18 cellular contexts compared by ENCODE assay signal in the genomic region with DNA sequence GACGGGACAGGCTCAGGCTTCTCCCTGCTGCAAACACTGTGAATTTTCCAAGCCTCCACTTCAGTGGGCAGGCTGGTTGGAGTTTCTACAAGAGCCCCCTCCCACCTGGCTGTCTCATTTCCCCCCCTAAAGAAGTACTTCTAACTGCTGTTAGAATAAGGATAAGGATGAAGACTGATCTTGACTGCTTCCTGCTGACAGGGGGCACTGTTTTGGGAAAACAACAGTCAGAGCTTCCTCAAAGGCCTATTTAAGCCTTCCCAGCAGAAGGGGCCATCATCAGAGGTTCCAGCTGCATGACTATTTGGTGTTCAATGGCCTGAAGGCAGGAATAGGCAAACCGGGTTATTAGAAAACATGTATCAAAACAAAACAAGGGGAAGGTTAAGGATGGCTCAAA.
"Had no signal": no experiment of that assay in that cellular context is flagged by ENCODE, and none has a peak within 500 bp of the region (broad histone marks: within the 10 kb centered on the region; RNA-seq: fewer than 3 reads in every experiment).

No MANE protein-coding gene starts in this region.

- H3K4me3 Mint-ChIP-seq: activated CD4-positive, alpha-beta T cell treated with anti-CD3 and anti-CD28 coated beads, Interleukin-2, amount 10 ng/mL, durations not matched to agents 7 days and 5 days; mesothelial cell of epicardium; neural crest cell; stimulated activated memory B cell treated with anti-CD40 and anti-IgM and Interleukin-4, amounts not matched to agents 10 μg/mL and 1 μg/mL and 100 μg/mL, for 72 hours had no signal

- H3K27me3 Mint-ChIP-seq: activated CD4-positive, alpha-beta T cell treated with anti-CD3 and anti-CD28 coated beads, Interleukin-2, amount 10 ng/mL, durations not matched to agents 7 days and 5 days; stimulated activated memory B cell treated with anti-CD40 and anti-IgM and Interleukin-4, amounts not matched to agents 10 μg/mL and 1 μg/mL and 100 μg/mL, for 72 hours had no signal

- ATAC-seq: gastroesophageal sphincter; stimulated activated memory B cell treated with anti-CD40 and anti-IgM and Interleukin-4, amounts not matched to agents 10 μg/mL and 1 μg/mL and 100 μg/mL, for 72 hours had no signal

- H3K36me3 ChIP-seq: adrenal gland, gastroesophageal sphincter, right atrium auricular region, tibial nerve had no signal

- H3K4me1 ChIP-seq: adrenal gland, gastroesophageal sphincter, right atrium auricular region, tibial nerve had no signal

- DNase-seq: activated CD4-positive, alpha-beta T cell treated with anti-CD3 and anti-CD28 coated beads, Interleukin-2, amount 10 ng/mL, durations not matched to agents 7 days and 5 days; activated naive CD4-positive, alpha-beta T cell treated with anti-CD3 and anti-CD28 coated beads, Interleukin-2, amount 50 U/mL, for 16 hours; activated T-cell treated with anti-CD3 and anti-CD28 coated beads for 4 hours; adrenal gland; central memory CD4-positive, alpha-beta T cell; cortex of kidney; effector CD8-positive, alpha-beta T cell; posterior cingulate gyrus; small intestine; T1000 had no signal

- H3K36me3 Mint-ChIP-seq: stimulated activated memory B cell treated with anti-CD40 and anti-IgM and Interleukin-4, amounts not matched to agents 10 μg/mL and 1 μg/mL and 100 μg/mL, for 72 hours had no signal

- H3K9me3 ChIP-seq: adrenal gland, gastroesophageal sphincter, right atrium auricular region, tibial nerve had no signal

- H3K27me3 ChIP-seq: adrenal gland, gastroesophageal sphincter, right atrium auricular region, tibial nerve had no signal

- H3K27ac Mint-ChIP-seq: activated CD4-positive, alpha-beta T cell treated with anti-CD3 and anti-CD28 coated beads, Interleukin-2, amount 10 ng/mL, durations not matched to agents 7 days and 5 days; activated T-helper 2 cell treated with anti-CD3 and anti-CD28 coated beads, Interferon-gamma antibody, Interleukin-2, Interleukin-4, amounts not matched to agents 10 μg/mL and 5 μg/mL and 100 μg/mL, durations not matched to agents 14 hours and 24 hours and 36 hours; mesothelial cell of epicardium; stimulated activated memory B cell treated with anti-CD40 and anti-IgM and Interleukin-4, amounts not matched to agents 10 μg/mL and 1 μg/mL and 100 μg/mL, for 72 hours had no signal

- H3K27ac ChIP-seq: adrenal gland, gastroesophageal sphincter, right atrium auricular region, tibial nerve, VCaP had no signal

- H3K9me3 Mint-ChIP-seq: activated CD4-positive, alpha-beta T cell treated with anti-CD3 and anti-CD28 coated beads, Interleukin-2, amount 10 ng/mL, durations not matched to agents 7 days and 5 days had no signal

- H3K4me3 ChIP-seq: adrenal gland, gastroesophageal sphincter, right atrium auricular region, tibial nerve had no signal

- H3K4me1 Mint-ChIP-seq: activated CD4-positive, alpha-beta T cell treated with anti-CD3 and anti-CD28 coated beads, Interleukin-2, amount 10 ng/mL, durations not matched to agents 7 days and 5 days; mesothelial cell of epicardium; neural crest cell; stimulated activated memory B cell treated with anti-CD40 and anti-IgM and Interleukin-4, amounts not matched to agents 10 μg/mL and 1 μg/mL and 100 μg/mL, for 72 hours had no signal
